1 cellular context compared by ENCODE assay signal in the genomic region with DNA sequence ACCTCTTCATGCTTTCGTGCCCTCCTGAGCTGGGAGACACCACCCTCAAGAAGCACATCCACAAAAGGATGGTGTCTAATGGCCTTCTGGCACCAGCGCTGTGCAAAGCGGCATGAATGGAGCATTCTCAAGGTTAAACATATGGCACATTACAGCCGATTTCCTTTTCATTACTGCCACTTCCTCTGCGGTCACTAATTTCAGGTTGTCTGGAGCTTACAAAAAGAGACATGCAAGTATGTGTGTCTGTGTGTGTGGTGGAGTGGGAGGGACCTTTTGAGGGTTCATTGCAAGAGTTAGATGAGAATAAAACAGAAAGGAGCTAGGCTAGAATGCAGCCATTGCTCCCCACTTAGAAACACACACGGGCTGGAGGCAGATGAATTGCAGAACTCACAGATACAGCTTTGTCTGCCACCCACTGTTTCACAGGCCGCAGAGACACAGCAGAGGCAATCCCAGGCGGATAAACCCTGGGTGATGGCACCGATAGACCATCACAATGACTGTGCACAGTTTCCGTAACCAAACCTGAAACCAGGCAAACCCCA.
TF ChIP-seq lines count a peak whose summit lies in the region.

No MANE protein-coding gene starts in this region.

TF ChIP-seq in K562, 482 proteins besides CTCF, POLR2A, EP300 and RAD21 (continued from another document and continues in another):
- TF ChIP-seq, protein P1, sequence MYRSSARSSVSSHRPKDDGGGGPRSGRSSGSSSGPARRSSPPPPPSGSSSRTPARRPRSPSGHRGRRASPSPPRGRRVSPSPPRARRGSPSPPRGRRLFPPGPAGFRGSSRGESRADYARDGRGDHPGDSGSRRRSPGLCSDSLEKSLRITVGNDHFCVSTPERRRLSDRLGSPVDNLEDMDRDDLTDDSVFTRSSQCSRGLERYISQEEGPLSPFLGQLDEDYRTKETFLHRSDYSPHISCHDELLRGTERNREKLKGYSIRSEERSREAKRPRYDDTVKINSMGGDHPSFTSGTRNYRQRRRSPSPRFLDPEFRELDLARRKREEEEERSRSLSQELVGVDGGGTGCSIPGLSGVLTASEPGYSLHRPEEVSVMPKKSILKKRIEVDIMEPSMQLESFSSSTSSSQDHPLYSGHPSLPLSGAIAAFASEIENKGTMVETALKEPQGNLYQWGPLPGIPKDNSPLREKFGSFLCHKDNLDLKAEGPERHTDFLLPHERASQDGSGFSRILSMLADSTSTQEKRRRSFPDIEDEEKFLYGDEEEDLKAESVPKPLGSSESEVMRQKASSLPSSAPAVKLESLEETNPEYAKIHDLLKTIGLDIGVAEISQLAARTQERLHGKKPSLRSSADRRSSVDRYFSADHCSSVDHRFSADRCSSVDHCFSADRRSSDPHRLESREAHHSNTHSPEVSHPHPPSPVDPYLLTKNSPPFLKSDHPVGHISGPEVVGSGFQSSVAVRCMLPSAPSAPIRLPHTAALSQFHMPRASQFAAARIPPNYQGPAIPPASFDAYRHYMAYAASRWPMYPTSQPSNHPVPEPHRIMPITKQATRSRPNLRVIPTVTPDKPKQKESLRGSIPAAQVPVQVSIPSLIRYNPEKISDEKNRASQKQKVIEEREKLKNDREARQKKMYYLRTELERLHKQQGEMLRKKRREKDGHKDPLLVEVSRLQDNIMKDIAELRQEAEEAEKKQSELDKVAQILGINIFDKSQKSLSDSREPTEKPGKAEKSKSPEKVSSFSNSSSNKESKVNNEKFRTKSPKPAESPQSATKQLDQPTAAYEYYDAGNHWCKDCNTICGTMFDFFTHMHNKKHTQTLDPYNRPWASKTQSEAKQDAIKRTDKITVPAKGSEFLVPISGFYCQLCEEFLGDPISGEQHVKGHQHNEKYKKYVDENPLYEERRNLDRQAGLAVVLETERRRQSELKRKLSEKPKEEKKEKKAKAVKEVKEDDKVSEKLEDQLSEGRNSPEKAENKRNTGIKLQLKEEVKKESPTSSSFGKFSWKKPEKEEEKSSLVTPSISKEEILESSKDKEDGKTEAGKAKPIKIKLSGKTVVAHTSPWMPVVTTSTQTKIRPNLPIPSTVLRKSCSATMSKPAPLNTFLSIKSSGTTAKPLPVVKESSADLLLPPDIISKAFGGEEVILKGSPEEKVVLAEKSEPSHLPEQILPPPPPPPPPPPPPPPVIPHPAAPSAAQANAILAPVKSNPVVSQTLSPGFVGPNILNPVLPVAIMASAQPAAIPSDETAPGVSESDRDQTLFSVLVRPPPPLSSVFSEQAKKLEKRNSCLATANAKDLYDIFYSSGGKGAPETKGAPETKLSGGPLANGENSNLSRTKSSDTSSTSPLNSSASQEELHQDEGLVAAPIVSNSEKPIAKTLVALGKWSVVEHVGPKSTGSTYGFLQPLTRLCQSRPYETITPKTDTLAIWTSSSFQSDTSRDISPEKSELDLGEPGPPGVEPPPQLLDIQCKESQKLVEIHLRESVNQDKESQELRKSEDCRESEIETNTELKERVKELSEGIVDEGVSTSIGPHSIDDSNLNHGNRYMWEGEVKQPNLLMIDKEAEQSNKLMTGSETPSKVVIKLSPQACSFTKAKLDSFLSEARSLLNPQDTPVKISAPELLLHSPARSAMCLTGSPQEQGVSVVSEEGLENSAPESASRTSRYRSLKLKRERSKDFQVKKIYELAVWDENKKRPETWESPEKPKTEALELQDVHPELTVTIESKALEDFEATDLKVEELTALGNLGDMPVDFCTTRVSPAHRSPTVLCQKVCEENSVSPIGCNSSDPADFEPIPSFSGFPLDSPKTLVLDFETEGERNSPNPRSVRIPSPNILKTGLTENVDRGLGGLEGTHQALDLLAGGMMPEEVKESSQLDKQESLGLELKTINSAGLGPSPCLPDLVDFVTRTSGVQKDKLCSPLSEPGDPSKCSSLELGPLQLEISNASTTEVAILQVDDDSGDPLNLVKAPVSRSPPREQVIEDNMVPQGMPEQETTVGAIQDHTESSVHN (IDR thresholded peaks at IDR 0.05; ENCODE audit: borderline replicate concordance in 1 of 2, low read depth in 1 of 2), result no peak
- no peak for TF ChIP-seq ESRRA (IDR thresholded peaks at IDR 0.05; ENCODE audit: borderline replicate concordance, low read depth)
- TF ChIP-seq XRCC4 (IDR thresholded peaks at IDR 0.05; ENCODE audit: extremely low read depth, insufficient read depth, insufficient read length), result no peak
- TF ChIP-seq ZNF354B (CRISPR knock-in tag; IDR thresholded peaks at IDR 0.05), result no peak
- TF ChIP-seq, protein P2, sequence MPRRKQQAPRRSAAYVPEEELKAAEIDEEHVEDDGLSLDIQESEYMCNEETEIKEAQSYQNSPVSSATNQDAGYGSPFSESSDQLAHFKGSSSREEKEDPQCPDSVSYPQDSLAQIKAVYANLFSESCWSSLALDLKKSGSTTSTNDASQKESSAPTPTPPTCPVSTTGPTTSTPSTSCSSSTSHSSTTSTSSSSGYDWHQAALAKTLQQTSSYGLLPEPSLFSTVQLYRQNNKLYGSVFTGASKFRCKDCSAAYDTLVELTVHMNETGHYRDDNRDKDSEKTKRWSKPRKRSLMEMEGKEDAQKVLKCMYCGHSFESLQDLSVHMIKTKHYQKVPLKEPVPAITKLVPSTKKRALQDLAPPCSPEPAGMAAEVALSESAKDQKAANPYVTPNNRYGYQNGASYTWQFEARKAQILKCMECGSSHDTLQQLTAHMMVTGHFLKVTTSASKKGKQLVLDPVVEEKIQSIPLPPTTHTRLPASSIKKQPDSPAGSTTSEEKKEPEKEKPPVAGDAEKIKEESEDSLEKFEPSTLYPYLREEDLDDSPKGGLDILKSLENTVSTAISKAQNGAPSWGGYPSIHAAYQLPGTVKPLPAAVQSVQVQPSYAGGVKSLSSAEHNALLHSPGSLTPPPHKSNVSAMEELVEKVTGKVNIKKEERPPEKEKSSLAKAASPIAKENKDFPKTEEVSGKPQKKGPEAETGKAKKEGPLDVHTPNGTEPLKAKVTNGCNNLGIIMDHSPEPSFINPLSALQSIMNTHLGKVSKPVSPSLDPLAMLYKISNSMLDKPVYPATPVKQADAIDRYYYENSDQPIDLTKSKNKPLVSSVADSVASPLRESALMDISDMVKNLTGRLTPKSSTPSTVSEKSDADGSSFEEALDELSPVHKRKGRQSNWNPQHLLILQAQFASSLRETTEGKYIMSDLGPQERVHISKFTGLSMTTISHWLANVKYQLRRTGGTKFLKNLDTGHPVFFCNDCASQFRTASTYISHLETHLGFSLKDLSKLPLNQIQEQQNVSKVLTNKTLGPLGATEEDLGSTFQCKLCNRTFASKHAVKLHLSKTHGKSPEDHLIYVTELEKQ (CRISPR knock-in tag; IDR thresholded peaks at IDR 0.05), result no peak
- TF ChIP-seq ZBED1 (IDR thresholded peaks at IDR 0.05), result no peak
- TF ChIP-seq, protein P3, sequence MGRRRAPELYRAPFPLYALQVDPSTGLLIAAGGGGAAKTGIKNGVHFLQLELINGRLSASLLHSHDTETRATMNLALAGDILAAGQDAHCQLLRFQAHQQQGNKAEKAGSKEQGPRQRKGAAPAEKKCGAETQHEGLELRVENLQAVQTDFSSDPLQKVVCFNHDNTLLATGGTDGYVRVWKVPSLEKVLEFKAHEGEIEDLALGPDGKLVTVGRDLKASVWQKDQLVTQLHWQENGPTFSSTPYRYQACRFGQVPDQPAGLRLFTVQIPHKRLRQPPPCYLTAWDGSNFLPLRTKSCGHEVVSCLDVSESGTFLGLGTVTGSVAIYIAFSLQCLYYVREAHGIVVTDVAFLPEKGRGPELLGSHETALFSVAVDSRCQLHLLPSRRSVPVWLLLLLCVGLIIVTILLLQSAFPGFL (CRISPR knock-in tag; IDR thresholded peaks at IDR 0.05), result no peak
- TF ChIP-seq MTA2 (IDR thresholded peaks at IDR 0.05; ENCODE audit: low read depth), result no peak
- TF ChIP-seq, protein P4, sequence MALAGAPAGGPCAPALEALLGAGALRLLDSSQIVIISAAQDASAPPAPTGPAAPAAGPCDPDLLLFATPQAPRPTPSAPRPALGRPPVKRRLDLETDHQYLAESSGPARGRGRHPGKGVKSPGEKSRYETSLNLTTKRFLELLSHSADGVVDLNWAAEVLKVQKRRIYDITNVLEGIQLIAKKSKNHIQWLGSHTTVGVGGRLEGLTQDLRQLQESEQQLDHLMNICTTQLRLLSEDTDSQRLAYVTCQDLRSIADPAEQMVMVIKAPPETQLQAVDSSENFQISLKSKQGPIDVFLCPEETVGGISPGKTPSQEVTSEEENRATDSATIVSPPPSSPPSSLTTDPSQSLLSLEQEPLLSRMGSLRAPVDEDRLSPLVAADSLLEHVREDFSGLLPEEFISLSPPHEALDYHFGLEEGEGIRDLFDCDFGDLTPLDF (CRISPR knock-in tag; IDR thresholded peaks at IDR 0.05), result no peak
- TF ChIP-seq DMBX1 (CRISPR knock-in tag; IDR thresholded peaks at IDR 0.05; ENCODE audit: borderline replicate concordance), result no peak
- TF ChIP-seq NRF1 (conservative IDR thresholded peaks at IDR 0.05 in 1 of 2, IDR thresholded peaks at IDR 0.05 in 1 of 2), result no peak
- no peak for TF ChIP-seq CHCHD3 (CRISPR knock-in tag; IDR thresholded peaks at IDR 0.05)
- TF ChIP-seq ZNF263 (CRISPR knock-in tag; IDR thresholded peaks at IDR 0.05; ENCODE audit: borderline replicate concordance), result 0 out of 2 replicates have a peak, but pooled peaks have one; percentile 13
- no peak for TF ChIP-seq KDM5B (IDR thresholded peaks at IDR 0.05; ENCODE audit: insufficient replicate concordance, low read depth, low read length)
- no peak for TF ChIP-seq ZNF133 (CRISPR knock-in tag; IDR thresholded peaks at IDR 0.05)
- no peak for TF ChIP-seq ZNF41 (CRISPR knock-in tag; conservative IDR thresholded peaks at IDR 0.05)
- peak; percentile 30; the same call in 1 of the 2 replicates for TF ChIP-seq MAFK (IDR thresholded peaks at IDR 0.05; ENCODE audit: low read length)
- no peak for TF ChIP-seq ZFPM2 (CRISPR knock-in tag; IDR thresholded peaks at IDR 0.05)
- TF ChIP-seq, protein P5, sequence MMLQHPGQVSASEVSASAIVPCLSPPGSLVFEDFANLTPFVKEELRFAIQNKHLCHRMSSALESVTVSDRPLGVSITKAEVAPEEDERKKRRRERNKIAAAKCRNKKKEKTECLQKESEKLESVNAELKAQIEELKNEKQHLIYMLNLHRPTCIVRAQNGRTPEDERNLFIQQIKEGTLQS (IDR thresholded peaks at IDR 0.05), result no peak
- TF ChIP-seq, protein P5 (CRISPR knock-in tag; conservative IDR thresholded peaks at IDR 0.05), result no peak
- TF ChIP-seq BACH1 (tag; IDR thresholded peaks at IDR 0.05), result no peak
- TF ChIP-seq, protein P6, sequence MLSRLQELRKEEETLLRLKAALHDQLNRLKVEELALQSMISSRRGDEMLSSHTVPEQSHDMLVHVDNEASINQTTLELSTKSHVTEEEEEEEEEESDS (CRISPR knock-in tag; IDR thresholded peaks at IDR 0.05), result no peak
- no peak for TF ChIP-seq ELF4 (CRISPR knock-in tag; IDR thresholded peaks at IDR 0.05)
- no peak; the same call in 1 of the 2 replicates for TF ChIP-seq ETV5 (CRISPR knock-in tag; IDR thresholded peaks at IDR 0.05; ENCODE audit: low read depth)
- no peak for TF ChIP-seq NCOA1 (IDR thresholded peaks at IDR 0.05; ENCODE audit: low read depth)
- TF ChIP-seq, protein P7, sequence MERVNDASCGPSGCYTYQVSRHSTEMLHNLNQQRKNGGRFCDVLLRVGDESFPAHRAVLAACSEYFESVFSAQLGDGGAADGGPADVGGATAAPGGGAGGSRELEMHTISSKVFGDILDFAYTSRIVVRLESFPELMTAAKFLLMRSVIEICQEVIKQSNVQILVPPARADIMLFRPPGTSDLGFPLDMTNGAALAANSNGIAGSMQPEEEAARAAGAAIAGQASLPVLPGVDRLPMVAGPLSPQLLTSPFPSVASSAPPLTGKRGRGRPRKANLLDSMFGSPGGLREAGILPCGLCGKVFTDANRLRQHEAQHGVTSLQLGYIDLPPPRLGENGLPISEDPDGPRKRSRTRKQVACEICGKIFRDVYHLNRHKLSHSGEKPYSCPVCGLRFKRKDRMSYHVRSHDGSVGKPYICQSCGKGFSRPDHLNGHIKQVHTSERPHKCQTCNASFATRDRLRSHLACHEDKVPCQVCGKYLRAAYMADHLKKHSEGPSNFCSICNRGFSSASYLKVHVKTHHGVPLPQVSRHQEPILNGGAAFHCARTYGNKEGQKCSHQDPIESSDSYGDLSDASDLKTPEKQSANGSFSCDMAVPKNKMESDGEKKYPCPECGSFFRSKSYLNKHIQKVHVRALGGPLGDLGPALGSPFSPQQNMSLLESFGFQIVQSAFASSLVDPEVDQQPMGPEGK (CRISPR knock-in tag; IDR thresholded peaks at IDR 0.05; ENCODE audit: borderline replicate concordance), result no peak
- no peak for TF ChIP-seq NCOA4 (IDR thresholded peaks at IDR 0.05; ENCODE audit: partially characterized antibody)
- TF ChIP-seq ZNF140 (CRISPR knock-in tag; IDR thresholded peaks at IDR 0.05), result no peak
- no peak for TF ChIP-seq ZNF699 (CRISPR knock-in tag; IDR thresholded peaks at IDR 0.05; ENCODE audit: insufficient replicate concordance)
- TF ChIP-seq ZBTB8A (IDR thresholded peaks at IDR 0.05; ENCODE audit: partially characterized antibody), result no peak
- TF ChIP-seq KLF1 (tag; IDR thresholded peaks at IDR 0.05), result no peak
- TF ChIP-seq, protein P8, sequence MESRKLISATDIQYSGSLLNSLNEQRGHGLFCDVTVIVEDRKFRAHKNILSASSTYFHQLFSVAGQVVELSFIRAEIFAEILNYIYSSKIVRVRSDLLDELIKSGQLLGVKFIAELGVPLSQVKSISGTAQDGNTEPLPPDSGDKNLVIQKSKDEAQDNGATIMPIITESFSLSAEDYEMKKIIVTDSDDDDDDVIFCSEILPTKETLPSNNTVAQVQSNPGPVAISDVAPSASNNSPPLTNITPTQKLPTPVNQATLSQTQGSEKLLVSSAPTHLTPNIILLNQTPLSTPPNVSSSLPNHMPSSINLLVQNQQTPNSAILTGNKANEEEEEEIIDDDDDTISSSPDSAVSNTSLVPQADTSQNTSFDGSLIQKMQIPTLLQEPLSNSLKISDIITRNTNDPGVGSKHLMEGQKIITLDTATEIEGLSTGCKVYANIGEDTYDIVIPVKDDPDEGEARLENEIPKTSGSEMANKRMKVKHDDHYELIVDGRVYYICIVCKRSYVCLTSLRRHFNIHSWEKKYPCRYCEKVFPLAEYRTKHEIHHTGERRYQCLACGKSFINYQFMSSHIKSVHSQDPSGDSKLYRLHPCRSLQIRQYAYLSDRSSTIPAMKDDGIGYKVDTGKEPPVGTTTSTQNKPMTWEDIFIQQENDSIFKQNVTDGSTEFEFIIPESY (CRISPR knock-in tag; IDR thresholded peaks at IDR 0.05), result 0 out of 2 replicates have a peak, but pooled peaks have one; percentile 15
- TF ChIP-seq MYNN (IDR thresholded peaks at IDR 0.05), result no peak
- no peak for TF ChIP-seq MYNN (CRISPR knock-in tag; IDR thresholded peaks at IDR 0.05)
- TF ChIP-seq ADNP (tag; IDR thresholded peaks at IDR 0.05), result no peak
- peak; percentile 58; the same call in 1 of the 2 replicates for TF ChIP-seq ZFX (CRISPR knock-in tag; IDR thresholded peaks at IDR 0.05)
- TF ChIP-seq RBM25 (IDR thresholded peaks at IDR 0.05; ENCODE audit: low read depth, low read length, severe bottlenecking), result no peak
- TF ChIP-seq GTF2E2 (tag; IDR thresholded peaks at IDR 0.05), result no peak
- TF ChIP-seq ZNF408 (CRISPR knock-in tag; IDR thresholded peaks at IDR 0.05; ENCODE audit: low read depth), result no peak
- no peak for TF ChIP-seq ELF1 (tag; IDR thresholded peaks at IDR 0.05)
- TF ChIP-seq, protein P9, sequence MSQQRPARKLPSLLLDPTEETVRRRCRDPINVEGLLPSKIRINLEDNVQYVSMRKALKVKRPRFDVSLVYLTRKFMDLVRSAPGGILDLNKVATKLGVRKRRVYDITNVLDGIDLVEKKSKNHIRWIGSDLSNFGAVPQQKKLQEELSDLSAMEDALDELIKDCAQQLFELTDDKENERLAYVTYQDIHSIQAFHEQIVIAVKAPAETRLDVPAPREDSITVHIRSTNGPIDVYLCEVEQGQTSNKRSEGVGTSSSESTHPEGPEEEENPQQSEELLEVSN (IDR thresholded peaks at IDR 0.05; ENCODE audit: borderline replicate concordance in 1 of 2, extremely low read depth in 1 of 2, insufficient read depth in 1 of 2, insufficient read length in 1 of 2, low read depth in 1 of 2, low read length in 1 of 2, poor library complexity in 1 of 2, severe bottlenecking in 1 of 2), result no peak
- no peak for TF ChIP-seq SMARCC2 (IDR thresholded peaks at IDR 0.05; ENCODE audit: low read depth)
